ENCODE assay signal across 38 cellular contexts in genomic region chrX:8663325-8663724, GRCh38.
DNase-seq lines count a peak whose midpoint lies in the region; ATAC-seq and TF ChIP-seq lines count a peak whose summit lies in the region.
"Had no signal": no experiment of that assay in that cellular context is flagged by ENCODE, and none has a peak within 500 bp of the region (broad histone marks: within the 10 kb centered on the region; RNA-seq: fewer than 3 reads in every experiment).

No MANE protein-coding gene starts in this region.

- peak overlapping the region; percentile 75 for H3K27ac Mint-ChIP-seq in endothelial cell (ENCODE audit: unreplicated experiment)
- H3K27ac Mint-ChIP-seq: activated CD4-positive, alpha-beta T cell treated with anti-CD3 and anti-CD28 coated beads for 36 hours; activated T-helper 2 cell treated with anti-CD3 and anti-CD28 coated beads, Interferon-gamma antibody, Interleukin-2, Interleukin-4, amounts not matched to agents 10 μg/mL and 5 μg/mL and 100 μg/mL, durations not matched to agents 14 hours and 24 hours and 36 hours; B cell; CD8-positive, alpha-beta T cell; HFFc6 had no signal

- POLR2A ChIA-PET in PC-9 (lab: Charles Lee; ENCODE audit: unreplicated experiment): no interaction called here

- peak overlapping the region; percentile 45 for H3K27ac ChIP-seq in PC-9
- H3K27ac ChIP-seq: breast epithelium, colonic mucosa, heart right ventricle, ovary, Peyer's patch, thoracic aorta, VCaP had no signal

- no TSS peak for BruUV-seq in PC-9 (replicated peaks; lab: Mats Ljungman, UMichigan)

- no peaks in the 10 kb centered on the region for H3K9me2 ChIP-seq in PC-9 (ENCODE audit: insufficient read depth)

- H4K20me1 ChIP-seq in PC-9 (ENCODE audit: insufficient read depth): no peaks in the 10 kb centered on the region

- intact Hi-C loops in PC-9 (cut with micrococcal nuclease; ENCODE audit: unreplicated experiment): loop anchor here (10.0 kb wide), 2 partner anchors 59 to 61 kb away; no protein-coding TSS in a partner anchor

- H3K4me1 Mint-ChIP-seq in endothelial cell (ENCODE audit: unreplicated experiment): peaks cover 5% of the 10 kb centered on the region
- H3K4me1 Mint-ChIP-seq: activated CD4-positive, alpha-beta T cell treated with anti-CD3 and anti-CD28 coated beads for 36 hours; B cell had no signal

- no peaks in the 10 kb centered on the region for H3K79me2 ChIP-seq in PC-9 (ENCODE audit: low read depth)

- peak overlapping the region; percentile 13; the same call in 1 of the 2 replicates for H3K4me2 ChIP-seq in PC-9
- H3K4me2 ChIP-seq: smooth muscle cell had no signal

- H3K9me3 ChIP-seq in PC-9 (ENCODE audit: insufficient read depth, low read depth): no peaks in the 10 kb centered on the region
- H3K9me3 ChIP-seq: breast epithelium, colonic mucosa, heart right ventricle, Peyer's patch, thoracic aorta had no signal

- no peaks in the 10 kb centered on the region for H3K36me3 Mint-ChIP-seq in endothelial cell (ENCODE audit: low read depth, unreplicated experiment)
- H3K36me3 Mint-ChIP-seq: CD8-positive, alpha-beta T cell had no signal

- no peaks in the 10 kb centered on the region for H3K27me3 Mint-ChIP-seq in endothelial cell (ENCODE audit: unreplicated experiment)
- H3K27me3 Mint-ChIP-seq: activated CD4-positive, alpha-beta T cell treated with anti-CD3 and anti-CD28 coated beads for 36 hours; B cell had no signal

- H3K4me3 Mint-ChIP-seq in endothelial cell (ENCODE audit: unreplicated experiment): no peak overlapping the region
- H3K4me3 Mint-ChIP-seq: activated CD4-positive, alpha-beta T cell treated with anti-CD3 and anti-CD28 coated beads for 36 hours; B cell; CD8-positive, alpha-beta T cell; HFFc6; nephron had no signal

- ATAC-seq in omental fat pad (ENCODE audit: low FRiP score): peak; percentile 84
- ATAC-seq in HG02763 (IDR thresholded peaks at IDR 0.05; ENCODE audit: unreplicated experiment): no peak
- ATAC-seq: activated CD4-positive, alpha-beta T cell treated with anti-CD3 and anti-CD28 coated beads for 36 hours; CD8-positive, alpha-beta T cell had no signal

- CTCF ChIA-PET in PC-9 (lab: Charles Lee): no interaction called here

- no peak for TF ChIP-seq CTCF in PC-9 (conservative IDR thresholded peaks at IDR 0.05)
- TF ChIP-seq CTCF in endothelial cell (IDR thresholded peaks at IDR 0.05; ENCODE audit: unreplicated experiment): no peak
- no peak for TF ChIP-seq CTCF in omental fat pad (IDR thresholded peaks at IDR 0.05)

- no peak overlapping the region for H2AFZ ChIP-seq in PC-9

- no peak overlapping the region for H3K4me3 ChIP-seq in PC-9
- H3K4me3 ChIP-seq: breast epithelium, colonic mucosa, heart right ventricle, lung, ovary, Peyer's patch, smooth muscle cell, thoracic aorta had no signal

- DNase-seq in HUDEP-2 (lab: John Stamatoyannopoulos, UW; ENCODE audit: unreplicated experiment in 76 of 76) (peak in 41 of 76 experiments; percentile 0 to 69 (median 22)), PC-9 (peak; percentile 5 to 79), endothelial cell (ENCODE audit: low spot score) (no peak), omental fat pad (ENCODE audit: low spot score) (no peak), superior temporal gyrus (ENCODE audit: extremely low spot score) (no peak)
- DNase-seq in activated CD4-positive, alpha-beta T cell treated with anti-CD3 and anti-CD28 coated beads for 48 hours: no peak
- DNase-seq: ACHN; activated CD4-positive, alpha-beta T cell treated with anti-CD3 and anti-CD28 coated beads for 36 hours; activated CD8-positive, alpha-beta memory T cell treated with anti-CD3 and anti-CD28 coated beads for 24 hours; activated naive CD4-positive, alpha-beta T cell treated with anti-CD3 and anti-CD28 coated beads, Interleukin-2, amount 50 U/mL, for 16 hours; activated T-cell treated with anti-CD3 and anti-CD28 coated beads for 4 hours; amniotic stem cell; CD8-positive, alpha-beta T cell; colonic mucosa; effector CD4-positive, alpha-beta T cell; foreskin fibroblast; GOT3; heart right ventricle; HFFc6; KBM-7; NCI-H1417; NCI-H2029; NCI-H524 treated with DMSO at 0.1 percent for 48 hours; NK-92 treated with Interleukin-12 subunit alpha and Interleukin-12 subunit beta, amount 100 ng/mL, for 24 hours; ovary; Peyer's patch; SHP77 treated with DMSO at 0.1 percent for 48 hours; stimulated activated naive CD4-positive, alpha-beta T cell treated with Interleukin-2 at 50 U/mL for 16 hours; T-helper 2 cell had no signal

- no peaks in the 10 kb centered on the region for H3K9me3 Mint-ChIP-seq in endothelial cell (ENCODE audit: unreplicated experiment)
- H3K9me3 Mint-ChIP-seq: activated T-helper 2 cell treated with anti-CD3 and anti-CD28 coated beads, Interferon-gamma antibody, Interleukin-2, Interleukin-4, amounts not matched to agents 10 μg/mL and 5 μg/mL and 100 μg/mL, durations not matched to agents 14 hours and 24 hours and 36 hours; CD8-positive, alpha-beta T cell; nephron had no signal

- peaks cover 5% of the 10 kb centered on the region for H3K4me1 ChIP-seq in PC-9 (replicated peaks; ENCODE audit: insufficient read depth)
- H3K4me1 ChIP-seq: breast epithelium, colonic mucosa, heart right ventricle, Peyer's patch had no signal

- no peaks in the 10 kb centered on the region for H3K36me3 ChIP-seq in PC-9 (ENCODE audit: low read depth)
- H3K36me3 ChIP-seq: breast epithelium, colonic mucosa, heart right ventricle, ovary, Peyer's patch, thoracic aorta had no signal

- H3F3A ChIP-seq in PC-9 (ENCODE audit: insufficient read depth, low read depth): peaks cover 4% of the 10 kb centered on the region; the same call in 1 of the 2 replicates

- no peaks in the 10 kb centered on the region for H3K27me3 ChIP-seq in PC-9 (ENCODE audit: insufficient read depth, low read depth)
- H3K27me3 ChIP-seq: breast epithelium, colonic mucosa, heart right ventricle, ovary, Peyer's patch had no signal

Comparison
In these comparisons a context has a peak if more than half of its experiments do, and no peak if none do; other contexts are left out.
1. DNase-seq: peak in HUDEP-2 (41 of 76) and PC-9 (2 of 2); none in endothelial cell (single experiment), omental fat pad (single experiment), activated CD4-positive, alpha-beta T cell treated with anti-CD3 and anti-CD28 coated beads for 48 hours (single experiment) and superior temporal gyrus (single experiment).